Comparison of ENCODE assay signal across 12 cellular contexts in the genomic region with DNA sequence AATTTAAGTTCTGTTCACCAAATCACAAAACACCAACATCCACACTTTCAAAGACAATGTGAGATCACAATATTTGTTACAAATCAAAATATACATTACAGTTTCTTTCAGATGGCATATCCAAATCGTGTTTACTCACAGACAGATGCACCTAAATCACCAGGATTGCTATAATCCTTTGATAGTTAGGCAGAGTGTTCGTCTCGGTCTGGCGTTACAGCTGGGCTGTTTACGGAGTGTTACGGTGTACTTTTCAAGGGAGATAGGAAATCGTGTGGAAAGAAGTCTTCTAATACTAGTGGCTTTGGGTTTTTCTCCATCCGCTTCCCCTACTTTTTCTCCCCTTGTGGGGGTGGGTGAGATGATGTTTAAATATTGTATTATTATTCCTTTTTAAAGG. TPM values are rescaled to one million over a fixed set of nuclear protein-coding genes. Genes with fewer than 3 reads are reported as not detected.
DNase-seq lines count a peak whose midpoint lies in the region; ATAC-seq and TF ChIP-seq lines count a peak whose summit lies in the region.
"Had no signal": no experiment of that assay in that cellular context is flagged by ENCODE, and none has a peak within 500 bp of the region (broad histone marks: within the 10 kb centered on the region; RNA-seq: fewer than 3 reads in every experiment).

No MANE protein-coding gene starts in this region.

- peak overlapping the region; percentile 68 for H3K4me3 Mint-ChIP-seq in activated CD4-positive, alpha-beta T cell treated with anti-CD3 and anti-CD28 coated beads for 36 hours
- H3K4me3 Mint-ChIP-seq in stimulated activated naive CD8-positive, alpha-beta T cell treated with anti-CD3 and anti-CD28 coated beads, Interleukin-15, amount 100 ng/mL, for 72 hours, result peak overlapping the region; percentile 30 to 89

- peaks cover 4% of the 10 kb centered on the region for H3K36me3 Mint-ChIP-seq in activated CD4-positive, alpha-beta T cell treated with anti-CD3 and anti-CD28 coated beads for 36 hours (ENCODE audit: low read depth)

- H3K27ac ChIP-seq in SJSA1 (peak overlapping the region; percentile 41), iPS-18a (ENCODE audit: low read length) (no peak overlapping the region), RWPE1 (no peak overlapping the region)
- H3K27ac ChIP-seq: A549 had no signal

- H3K4me1 ChIP-seq in SJSA1 (replicated peaks) (0 out of 2 replicates have a peak, but pooled peaks cover 3% of the 10 kb centered on the region), iPS-18a (ENCODE audit: control insufficient read depth, low read depth, low read length) (peaks cover 50% of the 10 kb centered on the region)
- H3K4me1 ChIP-seq: A549 had no signal

- peak overlapping the region; percentile 53 for H3K4me3 ChIP-seq in SJSA1
- H3K4me3 ChIP-seq in iPS-18a (ENCODE audit: low read length), result peak overlapping the region; percentile 69
- H3K4me3 ChIP-seq: A549 had no signal

- CTCF ChIA-PET in activated CD4-positive, alpha-beta T cell treated with anti-CD3 and anti-CD28 coated beads for 36 hours (lab: Charles Lee), result no interaction called here
- CTCF ChIA-PET in RWPE1 (lab: Yijun Ruan, JAX), result no interaction called here

- no peak overlapping the region for H3K27ac Mint-ChIP-seq in activated CD4-positive, alpha-beta T cell treated with anti-CD3 and anti-CD28 coated beads for 36 hours
- no peak overlapping the region for H3K27ac Mint-ChIP-seq in stimulated activated naive CD8-positive, alpha-beta T cell treated with anti-CD3 and anti-CD28 coated beads, Interleukin-15, amount 100 ng/mL, for 72 hours

- intact Hi-C loops in activated CD4-positive, alpha-beta T cell treated with anti-CD3 and anti-CD28 coated beads for 36 hours (cut with DNase I, micrococcal nuclease), result loop anchor here in 1 of 2 experiments (5.0 kb wide), 1 partner anchor 532 kb away; the partner anchor contains the start of gene NBEA

- H3K9ac ChIP-seq in iPS-18a (ENCODE audit: low read length), result no peak overlapping the region

- H3K27me3 ChIP-seq in SJSA1 (replicated peaks), result peaks cover 5% of the 10 kb centered on the region; the same call in 1 of the 2 replicates
- peaks cover 95% of the 10 kb centered on the region for H3K27me3 ChIP-seq in iPS-18a (ENCODE audit: control insufficient read depth, insufficient read depth, low read length)

- TF ChIP-seq CTCF in RWPE1 (conservative IDR thresholded peaks at IDR 0.05; ENCODE audit: low read depth), result no peak

- no peak for ATAC-seq in activated CD4-positive, alpha-beta T cell treated with anti-CD3 and anti-CD28 coated beads for 36 hours
- ATAC-seq in stimulated activated naive CD8-positive, alpha-beta T cell treated with anti-CD3 and anti-CD28 coated beads, Interleukin-15, amount 100 ng/mL, for 72 hours, result no peak
- no peak for ATAC-seq in GM21723 (IDR thresholded peaks at IDR 0.05; ENCODE audit: unreplicated experiment)
- ATAC-seq: A549, GM12878 had no signal

- H3K4me1 Mint-ChIP-seq in activated CD4-positive, alpha-beta T cell treated with anti-CD3 and anti-CD28 coated beads for 36 hours, result peaks cover 35% of the 10 kb centered on the region
- peaks cover 61% of the 10 kb centered on the region for H3K4me1 Mint-ChIP-seq in stimulated activated naive CD8-positive, alpha-beta T cell treated with anti-CD3 and anti-CD28 coated beads, Interleukin-15, amount 100 ng/mL, for 72 hours

- H3K9me3 ChIP-seq in SJSA1 (replicated peaks) (no peaks in the 10 kb centered on the region), iPS-18a (ENCODE audit: control insufficient read depth, low read depth, low read length) (no peaks in the 10 kb centered on the region)
- H3K9me3 ChIP-seq: A549 had no signal

- peaks cover 5% of the 10 kb centered on the region for H3K9me3 Mint-ChIP-seq in activated CD4-positive, alpha-beta T cell treated with anti-CD3 and anti-CD28 coated beads for 36 hours (ENCODE audit: low read depth)
- peaks cover 5 to 6% of the 10 kb centered on the region in 2 donors for H3K9me3 Mint-ChIP-seq in stimulated activated naive CD8-positive, alpha-beta T cell treated with anti-CD3 and anti-CD28 coated beads, Interleukin-15, amount 100 ng/mL, for 72 hours

- H3K27me3 Mint-ChIP-seq in activated CD4-positive, alpha-beta T cell treated with anti-CD3 and anti-CD28 coated beads for 36 hours, result peaks cover 80% of the 10 kb centered on the region
- H3K27me3 Mint-ChIP-seq in stimulated activated naive CD8-positive, alpha-beta T cell treated with anti-CD3 and anti-CD28 coated beads, Interleukin-15, amount 100 ng/mL, for 72 hours, result peaks cover 82% of the 10 kb centered on the region

- H3K36me3 ChIP-seq in SJSA1 (0 out of 2 replicates have a peak, but pooled peaks cover 4% of the 10 kb centered on the region), iPS-18a (ENCODE audit: control insufficient read depth, low read depth, low read length) (no peaks in the 10 kb centered on the region)

- DNase-seq in activated CD4-positive, alpha-beta T cell treated with anti-CD3 and anti-CD28 coated beads for 36 hours, result no peak
- no peak for DNase-seq in activated CD4-positive, alpha-beta T cell treated with anti-CD3 and anti-CD28 coated beads, Interleukin-2, amount 50 U/mL, for 4 hours
- DNase-seq in SJSA1 (ENCODE audit: low read depth in 1 of 2, low spot score in 2 of 2), result peak in 1 of 2 experiments; percentile 34
- DNase-seq in stimulated activated naive CD8-positive, alpha-beta T cell treated with anti-CD3 and anti-CD28 coated beads, Interleukin-15, amount 100 ng/mL, for 72 hours, result no peak
- no peak for DNase-seq in RWPE1 (ENCODE audit: low spot score)
- no peak for DNase-seq in NAMALWA (ENCODE audit: low spot score)
- DNase-seq: HCEC 1CT had no signal

- POLR2A ChIA-PET in activated CD4-positive, alpha-beta T cell treated with anti-CD3 and anti-CD28 coated beads for 36 hours (lab: Charles Lee), result no interaction called here
- POLR2A ChIA-PET in RWPE1 (lab: Yijun Ruan, JAX; ENCODE audit: low non-redundant PET), result no interaction called here

RNA-seq across cellular contexts. Expression of gene MAB21L1, which starts 1.9 kb away (rescaled TPM):
- not detected for total RNA-seq in activated CD4-positive, alpha-beta T cell treated with anti-CD3 and anti-CD28 coated beads for 36 hours
- total RNA-seq in SJSA1 (2014; rRNA removed; shearing (Covaris generic)), result 2.6 and 3.7 TPM in 2 replicates
- total RNA-seq: GM12878, lung microvascular endothelial cell had no signal
